In the genomic region with DNA sequence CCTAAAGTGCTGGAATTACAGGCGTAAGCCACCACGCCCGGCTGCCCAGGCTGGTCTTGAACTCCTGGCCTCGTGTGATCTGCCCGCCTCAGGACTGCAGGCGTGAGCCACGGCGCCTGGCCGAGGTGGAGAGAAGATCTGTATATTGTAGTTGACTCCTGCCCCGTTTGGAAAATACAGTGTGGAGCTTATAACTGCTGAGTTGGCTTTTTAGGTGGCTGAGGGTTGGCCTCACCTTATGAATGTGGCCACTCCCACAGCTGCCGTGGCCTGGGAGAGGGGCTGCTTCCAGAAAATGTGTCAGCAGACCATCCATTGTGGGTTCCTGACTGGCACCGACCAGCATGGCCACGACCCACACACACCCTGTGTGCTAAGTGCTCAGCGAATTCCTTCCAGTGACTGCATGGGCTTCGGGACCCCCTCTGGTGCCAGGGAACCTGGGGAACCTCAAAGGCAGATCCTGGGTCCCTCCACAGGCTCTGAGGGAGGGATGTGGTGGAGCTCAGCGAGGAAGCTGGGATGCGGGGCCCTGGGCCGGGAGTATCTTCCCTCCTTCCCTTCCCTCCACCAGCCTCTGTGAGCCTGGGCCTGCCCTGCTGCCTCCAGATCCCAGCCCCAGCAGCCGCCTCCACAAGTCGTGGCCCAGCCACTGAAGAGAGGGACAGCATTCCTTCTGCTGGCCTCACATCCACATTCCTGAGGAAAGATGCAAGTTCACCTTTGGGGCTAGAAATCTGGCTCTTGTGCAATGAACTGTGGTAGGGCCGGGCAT, we compare ENCODE assay signal across 23 cellular contexts. TPM values are rescaled to one million over a fixed set of nuclear protein-coding genes. Genes with fewer than 3 reads are reported as not detected.
A peak's percentile ranks its signal among the peaks of the same experiment; 100 is the strongest.
DNase-seq lines count a peak whose midpoint lies in the region; ATAC-seq and TF ChIP-seq lines count a peak whose summit lies in the region.
"Had no signal": no experiment of that assay in that cellular context is flagged by ENCODE, and none has a peak within 500 bp of the region (broad histone marks: within the 10 kb centered on the region; RNA-seq: fewer than 3 reads in every experiment).

No MANE protein-coding gene starts in this region.

- intact Hi-C loops in Right ventricle myocardium superior (cut with DNase I), result no loop called here
- intact Hi-C loops in left ventricle myocardium inferior (cut with micrococcal nuclease), result no loop called here

- H3K4me1 ChIP-seq in left ventricle myocardium inferior, result no peaks in the 10 kb centered on the region
- H3K4me1 ChIP-seq in RWPE2 (ENCODE audit: insufficient read depth, poor library complexity, severe bottlenecking), result no peaks in the 10 kb centered on the region
- H3K4me1 ChIP-seq: esophagus squamous epithelium, Peyer's patch had no signal

- TF ChIP-seq CTCF in left ventricle myocardium inferior (IDR thresholded peaks at IDR 0.05; ENCODE audit: borderline replicate concordance), result no peak
- TF ChIP-seq CTCF in RWPE2 (IDR thresholded peaks at IDR 0.05; ENCODE audit: poor library complexity, severe bottlenecking), result no peak
- TF ChIP-seq CTCF in GM13977 (IDR thresholded peaks at IDR 0.05; ENCODE audit: extremely low read depth, insufficient read depth, missing control alignments), result no peak

- no peaks in the 10 kb centered on the region for H3K27me3 ChIP-seq in left ventricle myocardium inferior (ENCODE audit: low read depth)
- no peaks in the 10 kb centered on the region for H3K27me3 ChIP-seq in RWPE2 (ENCODE audit: insufficient read depth, poor library complexity, severe bottlenecking)
- H3K27me3 ChIP-seq: esophagus squamous epithelium, Peyer's patch, right lobe of liver had no signal

- no peak overlapping the region for H3K27ac ChIP-seq in left ventricle myocardium inferior (replicated peaks)
- H3K27ac ChIP-seq in RWPE2 (ENCODE audit: poor library complexity, severe bottlenecking), result no peak overlapping the region
- H3K27ac ChIP-seq: esophagus squamous epithelium, parathyroid adenoma, Peyer's patch, SK-N-MC, WERI-Rb-1 had no signal

- H3K36me3 ChIP-seq in left ventricle myocardium inferior (peaks cover 18% of the 10 kb centered on the region), RWPE2 (ENCODE audit: low read depth) (no peaks in the 10 kb centered on the region; the same call in 1 of the 2 replicates)

- ATAC-seq in Right ventricle myocardium superior (ENCODE audit: poor library complexity) (no peak), RWPE2 (ENCODE audit: low read depth) (peak; percentile 28; the same call in 1 of the 3 replicates), HG02840 (IDR thresholded peaks at IDR 0.05; ENCODE audit: low FRiP score, unreplicated experiment) (no peak), GM19467 (IDR thresholded peaks at IDR 0.05; ENCODE audit: unreplicated experiment) (no peak)
- ATAC-seq: HCT116; left cardiac atrium; naive thymus-derived CD8-positive, alpha-beta T cell had no signal

- in situ Hi-C loops in GM13977 (cut with MboI; ENCODE audit: low pct_unique_long_range_greater_than_20kb, low sequenced_read_pairs, unreplicated experiment), result no loop called here

- DNase-seq in Right ventricle myocardium superior (peak; percentile 34), left ventricle myocardium inferior (no peak), RWPE2 (ENCODE audit: low spot score) (no peak), islet precursor cell (peak; percentile 78), T-helper 2 cell (no peak), GM13977 (ENCODE audit: low spot score) (no peak)
- DNase-seq: activated CD4-positive, alpha-beta T cell treated with anti-CD3 and anti-CD28 coated beads, Interleukin-2, amount 50 U/mL, for 1 hour; effector CD4-positive, alpha-beta T cell; esophagus squamous epithelium; KG1; left cardiac atrium; naive thymus-derived CD8-positive, alpha-beta T cell; NCI-H2029; Peyer's patch; right lobe of liver; stimulated activated CD8-positive, alpha-beta memory T cell treated with anti-CD3 and anti-CD28 coated beads, Interleukin-4, amount 100 ng/mL, for 48 hours; WERI-Rb-1 had no signal

- H3K9me3 ChIP-seq in left ventricle myocardium inferior (replicated peaks) (no peaks in the 10 kb centered on the region), RWPE2 (ENCODE audit: severe bottlenecking) (no peaks in the 10 kb centered on the region)
- H3K9me3 ChIP-seq: BLaER1 treated with 17β-estradiol and CSF1 and Interleukin-3, amounts not matched to agents 10 nM and 100 nM; esophagus squamous epithelium; Peyer's patch; right lobe of liver had no signal

- H3K4me3 ChIP-seq in left ventricle myocardium inferior (no peak overlapping the region), RWPE2 (ENCODE audit: severe bottlenecking) (no peak overlapping the region)
- H3K4me3 ChIP-seq: BLaER1 treated with 17β-estradiol and CSF1 and Interleukin-3, amounts not matched to agents 10 nM and 100 nM; esophagus squamous epithelium; Peyer's patch; right lobe of liver; SK-N-MC had no signal

RNA-seq across cellular contexts. Expression of gene RAB11FIP3, which starts 10.9 kb away (rescaled TPM):
- total RNA-seq in Right ventricle myocardium superior (25.4 TPM), left ventricle myocardium inferior (27.4 TPM)

RNA-seq across cellular contexts. Expression of gene DECR2, which starts 12.9 kb away (rescaled TPM):
- total RNA-seq in Right ventricle myocardium superior, result 9.1 TPM
- 8.4 TPM for total RNA-seq in left ventricle myocardium inferior

RNA-seq across cellular contexts. Expression of gene NME4, which starts 17.6 kb away (rescaled TPM):
- 81.6 TPM for total RNA-seq in Right ventricle myocardium superior
- total RNA-seq in left ventricle myocardium inferior, result 101 TPM

RNA-seq across cellular contexts. Expression of gene PGAP6, which starts 32.8 kb away (rescaled TPM):
- 28.1 TPM for total RNA-seq in Right ventricle myocardium superior
- total RNA-seq in left ventricle myocardium inferior, result 30.4 TPM

RNA-seq across cellular contexts. Expression of gene MRPL28, which starts 44.2 kb away (rescaled TPM):
- total RNA-seq in Right ventricle myocardium superior, result 79.6 TPM
- total RNA-seq in left ventricle myocardium inferior, result 76.1 TPM

Comparison
In these comparisons a context has a peak if more than half of its experiments do, and no peak if none do; other contexts are left out.
1. DNase-seq: peak in Right ventricle myocardium superior (single experiment) and islet precursor cell (single experiment); none in left ventricle myocardium inferior (single experiment), RWPE2 (single experiment), T-helper 2 cell (0 of 5) and GM13977 (single experiment).